ENCODE assay signal across 11 cellular contexts in the genomic region with DNA sequence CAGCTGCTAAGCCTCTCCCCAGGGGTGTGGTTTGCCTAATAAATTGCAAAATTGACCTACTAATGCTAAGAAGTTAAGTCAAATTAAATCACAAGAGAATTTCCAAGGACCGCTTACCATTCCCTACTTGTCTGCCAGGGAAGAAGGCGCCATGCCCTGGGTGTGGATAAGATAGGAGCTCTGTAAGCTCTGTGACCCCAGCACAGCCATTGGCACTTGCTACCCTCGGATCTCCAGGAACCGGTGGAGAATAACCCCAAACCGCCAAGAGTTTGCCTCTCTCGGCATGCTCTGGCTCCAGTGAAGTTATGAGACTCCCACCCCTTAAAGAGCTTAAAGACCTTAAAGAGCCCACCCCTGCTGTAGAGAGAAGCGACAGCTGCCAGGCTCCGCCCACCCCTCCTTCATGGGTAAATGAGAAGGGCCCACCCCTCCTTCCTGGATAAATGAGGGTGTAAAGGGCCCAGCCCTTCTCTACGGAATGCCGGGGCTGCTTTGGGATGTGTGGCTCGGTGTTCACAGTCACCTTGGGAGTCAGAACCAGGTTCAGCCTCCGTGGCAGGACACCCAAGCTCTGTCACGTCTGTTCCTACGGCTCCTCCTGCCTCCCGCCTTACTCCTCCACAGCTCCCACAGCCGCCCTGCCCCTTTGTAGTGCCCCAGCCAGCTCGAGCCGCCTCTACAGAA. TPM values are rescaled to one million over a fixed set of nuclear protein-coding genes. Genes with fewer than 3 reads are reported as not detected.
DNase-seq lines count a peak whose midpoint lies in the region; ATAC-seq and TF ChIP-seq lines count a peak whose summit lies in the region.
"Had no signal": no experiment of that assay in that cellular context is flagged by ENCODE, and none has a peak within 500 bp of the region (broad histone marks: within the 10 kb centered on the region; RNA-seq: fewer than 3 reads in every experiment).

No MANE protein-coding gene starts in this region.

- no TSS peak for BruUV-seq in MCF 10A (replicated peaks; lab: Mats Ljungman, UMichigan)

- intact Hi-C loops in breast epithelium (cut with DNase I; ENCODE audit: low total_unique reads): loop anchor here (10.0 kb wide), 1 partner anchor 595 kb away; no protein-coding TSS in a partner anchor
- intact Hi-C loops in MCF 10A (cut with micrococcal nuclease): loop anchor here (10.0 kb wide), 1 partner anchor 1275 kb away; no protein-coding TSS in a partner anchor
- intact Hi-C loops in heart left ventricle (cut with DNase I): loop anchor here in 9 of 10 donors (5.0 to 10.0 kb wide), 15 partner anchors 38 to 595 kb away; partner anchors contain the start of genes NEURL1B (in 6 of the 9) and BNIP1 (in 1 of the 9)

- TF ChIP-seq CTCF in breast epithelium (IDR thresholded peaks at IDR 0.05): no peak
- TF ChIP-seq CTCF in MCF 10A (IDR thresholded peaks at IDR 0.05; ENCODE audit: unreplicated experiment): no peak
- no peak for TF ChIP-seq CTCF in heart left ventricle (IDR thresholded peaks at IDR 0.05)

- no peaks in the 10 kb centered on the region for H3K9me3 Mint-ChIP-seq in MCF 10A (ENCODE audit: unreplicated experiment)
- H3K9me3 Mint-ChIP-seq: activated CD4-positive, alpha-beta memory T cell treated with anti-CD3 and anti-CD28 coated beads, Interleukin-2, amount 10 ng/mL, durations not matched to agents 7 days and 5 days; activated naive CD4-positive, alpha-beta T cell treated with anti-CD3 and anti-CD28 coated beads, Interleukin-2, amount 50 U/mL, for 24 hours; T-cell had no signal

- H3K4me1 Mint-ChIP-seq in MCF 10A (ENCODE audit: insufficient read depth, unreplicated experiment): peaks cover 17% of the 10 kb centered on the region

- peak overlapping the region in 2 of 3 donors; percentile 20 to 45 for H3K4me3 ChIP-seq in breast epithelium
- H3K4me3 ChIP-seq in heart left ventricle: peak overlapping the region in 7 of 12 donors; percentile 16 to 35 (median 27)
- peak overlapping the region; percentile 5 for H3K4me3 ChIP-seq in mesodermal cell (ENCODE audit: extremely low read depth, insufficient read depth, low read length, poor library complexity, severe bottlenecking)

- DNase-seq in breast epithelium (ENCODE audit: low spot score in 2 of 2) (no peak), MCF 10A (ENCODE audit: unreplicated experiment) (no peak), heart left ventricle (peak in 2 of 5 donors; percentile 46 to 49), NCI-H2081 treated with DMSO at 0.1 percent for 48 hours (lab: John Stamatoyannopoulos, UW) (no peak), NCI-H1092 (lab: John Stamatoyannopoulos, UW) (no peak)
- DNase-seq: activated CD4-positive, alpha-beta memory T cell treated with anti-CD3 and anti-CD28 coated beads, Interleukin-2, amount 10 ng/mL, durations not matched to agents 7 days and 5 days; T-cell had no signal

- no peak overlapping the region for H3K27ac Mint-ChIP-seq in MCF 10A (ENCODE audit: low read depth, unreplicated experiment)
- H3K27ac Mint-ChIP-seq: activated CD4-positive, alpha-beta memory T cell treated with anti-CD3 and anti-CD28 coated beads, Interleukin-2, amount 10 ng/mL, durations not matched to agents 7 days and 5 days; activated naive CD4-positive, alpha-beta T cell treated with anti-CD3 and anti-CD28 coated beads, Interleukin-2, amount 50 U/mL, for 24 hours; T-cell had no signal

- no peak overlapping the region for H3K4me3 Mint-ChIP-seq in MCF 10A (ENCODE audit: unreplicated experiment)
- H3K4me3 Mint-ChIP-seq: activated CD4-positive, alpha-beta memory T cell treated with anti-CD3 and anti-CD28 coated beads, Interleukin-2, amount 10 ng/mL, durations not matched to agents 7 days and 5 days; activated naive CD4-positive, alpha-beta T cell treated with anti-CD3 and anti-CD28 coated beads, Interleukin-2, amount 50 U/mL, for 24 hours; T-cell had no signal

- H3K36me3 Mint-ChIP-seq in MCF 10A (ENCODE audit: insufficient read depth, unreplicated experiment): no peaks in the 10 kb centered on the region
- H3K36me3 Mint-ChIP-seq: T-cell had no signal

- POLR2A ChIA-PET in MCF 10A (lab: Yijun Ruan, JAX): interaction anchor here (0.6 to 1.1 kb wide), 2 partner anchors 58 to 247 kb away, joined by 3 to 4 read pairs; no protein-coding TSS in a partner anchor

- ATAC-seq in heart left ventricle (peak in 3 of 4 donors; percentile 3 to 17 (median 8)), GM18909 (IDR thresholded peaks at IDR 0.05; ENCODE audit: poor library complexity, unreplicated experiment) (no peak), GM18519 (IDR thresholded peaks at IDR 0.05; ENCODE audit: low FRiP score, unreplicated experiment) (no peak)
- ATAC-seq: T-cell had no signal

- WGBS in heart left ventricle, 4 donors: 31 to 38% (median 36%) methylated on average over 15 to 18 of the region's 18 CpGs
- 14 to 19% methylated on average over 9 to 11 of the region's 18 CpGs for WGBS in mesodermal cell (ENCODE audit: insufficient coverage in 2 of 2), 2 experiments

- H3K4me1 ChIP-seq in breast epithelium: no peaks in the 10 kb centered on the region
- H3K4me1 ChIP-seq in heart left ventricle: peaks cover 2 to 46% (median 38%) of the 10 kb centered on the region in 12 donors
- H3K4me1 ChIP-seq in mesodermal cell (ENCODE audit: control insufficient read depth, insufficient read depth, low read length, poor library complexity, severe bottlenecking): peaks cover 39% of the 10 kb centered on the region

- H3K9me3 ChIP-seq in breast epithelium: no peaks in the 10 kb centered on the region
- no peaks in the 10 kb centered on the region for H3K9me3 ChIP-seq in heart left ventricle
- no peaks in the 10 kb centered on the region for H3K9me3 ChIP-seq in mesodermal cell (ENCODE audit: control insufficient read depth, low read length)

- CTCF ChIA-PET in MCF 10A (lab: Yijun Ruan, JAX): interaction anchor here (0.6 to 17.0 kb wide), 15 partner anchors 9 to 659 kb away, joined by 3 to 452 read pairs (median 3); no protein-coding TSS in a partner anchor

- peak overlapping the region in 1 of 2 donors; percentile 65 for H3K27ac ChIP-seq in breast epithelium
- H3K27ac ChIP-seq in heart left ventricle: peak overlapping the region in 10 of 12 donors; percentile 13 to 80 (median 54)
- H3K27ac ChIP-seq in mesodermal cell (ENCODE audit: low read depth, low read length, severe bottlenecking): no peak overlapping the region

- H3K27me3 ChIP-seq in breast epithelium: peaks cover 0 to 3% of the 10 kb centered on the region in 2 donors
- no peaks in the 10 kb centered on the region for H3K27me3 ChIP-seq in heart left ventricle

- peaks cover 14% of the 10 kb centered on the region for H3K27me3 Mint-ChIP-seq in MCF 10A (ENCODE audit: insufficient read depth, unreplicated experiment)

- no peak for TF ChIP-seq POLR2A in breast epithelium (IDR thresholded peaks at IDR 0.05)
- no peak for TF ChIP-seq POLR2A in heart left ventricle (IDR thresholded peaks at IDR 0.05)

- no peaks in the 10 kb centered on the region for H3K36me3 ChIP-seq in breast epithelium
- H3K36me3 ChIP-seq in heart left ventricle: no peaks in the 10 kb centered on the region
- no peaks in the 10 kb centered on the region for H3K36me3 ChIP-seq in mesodermal cell (ENCODE audit: control insufficient read depth, insufficient read depth, low read length)

RNA-seq across cellular contexts. Expression of gene NEURL1B, which starts 59.1 kb away (rescaled TPM):
- total RNA-seq in breast epithelium: 10 to 100 TPM in 1 of 3 donors, 1 to 10 TPM in 2; 6.3 to 17.0 (median 9.9) TPM
- 4.8 and 7.6 TPM in 2 replicates for total RNA-seq in MCF 10A (2022)
- total RNA-seq in heart left ventricle: 10 to 100 TPM; 16.1 to 47.1 (median 25.8) TPM
- 10 to 100 TPM; 11.8 to 37.9 TPM for polyA plus RNA-seq in heart left ventricle
- 13.9 TPM for polyA plus RNA-seq in mesodermal cell (2013, experiment 1 of 2)
- polyA plus RNA-seq in mesodermal cell (2013, experiment 2 of 2): 12.6 TPM

Comparison
In these comparisons a context has a peak if more than half of its experiments do, and no peak if none do; other contexts are left out.
1. ATAC-seq: peak in heart left ventricle (3 of 4); none in GM18909 (single experiment) and GM18519 (single experiment).
2. Peak in every context shown above with its lines, with median percentiles within 50 percentile points of each other: H3K4me3 ChIP-seq.